7 cellular contexts compared by ENCODE assay signal in the genomic region with DNA sequence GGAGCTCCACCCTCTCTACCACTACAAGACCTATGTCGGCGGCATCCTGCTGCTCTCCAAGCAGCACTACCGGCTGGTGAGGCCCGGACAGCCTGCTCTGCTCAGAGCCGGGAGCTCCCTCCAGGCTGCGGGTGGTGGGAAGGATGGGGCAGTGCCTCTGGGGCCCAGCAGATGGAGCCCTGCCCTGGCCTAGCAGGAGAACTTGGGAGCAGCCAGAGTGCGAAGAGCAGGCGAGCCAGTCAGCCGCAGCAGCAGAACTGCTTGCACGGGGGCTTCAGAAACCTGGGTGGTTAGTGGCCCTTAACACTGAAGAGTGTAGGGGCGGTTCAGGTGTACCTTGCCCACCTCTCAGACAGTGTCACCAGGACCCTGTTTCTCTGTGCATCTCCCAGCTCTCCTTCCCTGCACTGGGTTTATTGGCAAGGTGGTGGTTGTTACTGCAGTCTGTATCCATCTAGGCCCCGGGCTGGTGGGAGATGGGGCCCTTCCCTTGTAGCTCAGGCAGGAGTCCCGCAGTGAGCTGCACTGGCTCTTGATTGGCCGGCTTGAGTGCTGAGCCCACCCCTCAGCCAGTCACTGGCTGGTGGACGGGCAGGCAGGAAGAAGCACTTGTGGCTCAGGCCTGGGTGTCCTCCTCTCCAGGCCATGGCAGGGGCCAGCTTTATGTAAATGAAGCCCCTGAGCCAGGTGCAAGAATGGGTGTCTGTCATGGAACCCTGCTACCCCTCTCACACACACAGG. TPM values are rescaled to one million over a fixed set of nuclear protein-coding genes. Genes with fewer than 3 reads are reported as not detected.
DNase-seq lines count a peak whose midpoint lies in the region; ATAC-seq and TF ChIP-seq lines count a peak whose summit lies in the region.

No MANE protein-coding gene starts in this region.

- peak overlapping the region; percentile 48 for H3K27ac Mint-ChIP-seq in nephron progenitor cell

- peak; percentile 88 to 89 for ATAC-seq in activated T-cell treated with anti-CD3 and anti-CD28 coated beads, Interleukin-2, amount 50 U/mL, for 4 hours
- no peak for ATAC-seq in thoracic aorta (ENCODE audit: insufficient number of reproducible peaks, low FRiP score, low read depth)

- H3K4me3 ChIP-seq in fibroblast of lung (replicated peaks in 1 of 4; ENCODE audit: control extremely low read depth in 1 of 4, insufficient read depth in 1 of 4, low read depth in 3 of 4, low read length in 4 of 4) (no peak overlapping the region), thoracic aorta (no peak overlapping the region)

- H3K4me1 Mint-ChIP-seq in activated T-cell treated with anti-CD3 and anti-CD28 coated beads, Interleukin-2, amount 50 U/mL, for 4 hours (ENCODE audit: low read depth) = peaks cover 8% of the 10 kb centered on the region
- H3K4me1 Mint-ChIP-seq in nephron progenitor cell = peaks cover 17% of the 10 kb centered on the region

- H2AFZ ChIP-seq in fibroblast of lung (ENCODE audit: low read length) = no peak overlapping the region

- in situ Hi-C loops in GM13976 (cut with MboI; ENCODE audit: low sequenced_read_pairs, unreplicated experiment) (loop anchor here (25.0 kb wide), 1 partner anchor 455 kb away; no protein-coding TSS in a partner anchor), KBM-7 (cut with MboI; ENCODE audit: low pct_unique_long_range_greater_than_20kb, low sequenced_read_pairs) (loop anchor here (25.0 kb wide), 1 partner anchor 455 kb away; no protein-coding TSS in a partner anchor)

- no peaks in the 10 kb centered on the region for H3K9me3 ChIP-seq in fibroblast of lung (ENCODE audit: control insufficient read depth, insufficient read depth, low read depth, low read length)
- no peaks in the 10 kb centered on the region for H3K9me3 ChIP-seq in thoracic aorta

- H3K27me3 Mint-ChIP-seq in activated T-cell treated with anti-CD3 and anti-CD28 coated beads, Interleukin-2, amount 50 U/mL, for 4 hours (ENCODE audit: low read depth) = no peaks in the 10 kb centered on the region
- peaks cover 3% of the 10 kb centered on the region for H3K27me3 Mint-ChIP-seq in nephron progenitor cell (ENCODE audit: low read depth, poor library complexity)

- no peaks in the 10 kb centered on the region for H3K27me3 ChIP-seq in fibroblast of lung (ENCODE audit: control insufficient read depth, insufficient read depth, low read length)
- no peaks in the 10 kb centered on the region for H3K27me3 ChIP-seq in thoracic aorta (replicated peaks; ENCODE audit: insufficient read depth)

- no peaks in the 10 kb centered on the region for H3K9me3 Mint-ChIP-seq in activated T-cell treated with anti-CD3 and anti-CD28 coated beads, Interleukin-2, amount 50 U/mL, for 4 hours
- no peaks in the 10 kb centered on the region for H3K9me3 Mint-ChIP-seq in nephron progenitor cell

- TF ChIP-seq CTCF in GM13976 (IDR thresholded peaks at IDR 0.05; ENCODE audit: borderline replicate concordance, control extremely low read depth, extremely low read depth, insufficient read depth, missing control alignments) (peak; percentile 77), fibroblast of lung (conservative IDR thresholded peaks at IDR 0.05 in 1 of 2, IDR thresholded peaks at IDR 0.05 in 1 of 2; ENCODE audit: low read depth in 1 of 2, low read length in 2 of 2) (peak; percentile 83 to 92), nephron progenitor cell (IDR thresholded peaks at IDR 0.05) (peak; percentile 96), thoracic aorta (IDR thresholded peaks at IDR 0.05) (peak; percentile 77)

- H3K27ac ChIP-seq in fibroblast of lung (ENCODE audit: insufficient read depth, low read length) (no peak overlapping the region), thoracic aorta (no peak overlapping the region)

- H3K36me3 Mint-ChIP-seq in activated T-cell treated with anti-CD3 and anti-CD28 coated beads, Interleukin-2, amount 50 U/mL, for 4 hours (ENCODE audit: insufficient read depth) = peaks cover 1% of the 10 kb centered on the region
- H3K36me3 Mint-ChIP-seq in nephron progenitor cell (ENCODE audit: low read depth) = peaks cover 4% of the 10 kb centered on the region

- peak; percentile 84 for DNase-seq in GM13976 (ENCODE audit: low spot score)
- peak; percentile 84 for DNase-seq in KBM-7
- peak; percentile 58 for DNase-seq in activated T-cell treated with anti-CD3 and anti-CD28 coated beads, Interleukin-2, amount 50 U/mL, for 4 hours
- peak; percentile 76 to 85 for DNase-seq in fibroblast of lung (ENCODE audit: low read depth in 2 of 2)
- DNase-seq in nephron progenitor cell = peak; percentile 87
- DNase-seq in thoracic aorta (ENCODE audit: low spot score) = no peak

- no peaks in the 10 kb centered on the region for H3K79me2 ChIP-seq in fibroblast of lung (ENCODE audit: control insufficient read depth, insufficient read depth, low read length)

- no peak overlapping the region for H3K9ac ChIP-seq in fibroblast of lung (ENCODE audit: insufficient read depth, low read length)

- no peak overlapping the region for H3K4me2 ChIP-seq in fibroblast of lung (ENCODE audit: extremely low read depth, insufficient read depth, low read length)

- H4K20me1 ChIP-seq in fibroblast of lung (ENCODE audit: control insufficient read depth, extremely low read depth, insufficient read depth, low read length) = no peaks in the 10 kb centered on the region

- no peak overlapping the region for H3K4me3 Mint-ChIP-seq in activated T-cell treated with anti-CD3 and anti-CD28 coated beads, Interleukin-2, amount 50 U/mL, for 4 hours
- no peak overlapping the region for H3K4me3 Mint-ChIP-seq in nephron progenitor cell

- no peaks in the 10 kb centered on the region for H3K4me1 ChIP-seq in fibroblast of lung (ENCODE audit: control insufficient read depth, extremely low read depth, insufficient read depth, low read length)
- no peaks in the 10 kb centered on the region for H3K4me1 ChIP-seq in thoracic aorta (ENCODE audit: control insufficient read depth in 1 of 2, low read depth in 2 of 2)

- H3K36me3 ChIP-seq in fibroblast of lung (ENCODE audit: control insufficient read depth, insufficient read depth, low read length) (peaks cover 9% of the 10 kb centered on the region), thoracic aorta (no peaks in the 10 kb centered on the region)

TF ChIP-seq in PFSK-1, 5 proteins besides CTCF, POLR2A, EP300 and RAD21:
- TF ChIP-seq, protein P1, sequence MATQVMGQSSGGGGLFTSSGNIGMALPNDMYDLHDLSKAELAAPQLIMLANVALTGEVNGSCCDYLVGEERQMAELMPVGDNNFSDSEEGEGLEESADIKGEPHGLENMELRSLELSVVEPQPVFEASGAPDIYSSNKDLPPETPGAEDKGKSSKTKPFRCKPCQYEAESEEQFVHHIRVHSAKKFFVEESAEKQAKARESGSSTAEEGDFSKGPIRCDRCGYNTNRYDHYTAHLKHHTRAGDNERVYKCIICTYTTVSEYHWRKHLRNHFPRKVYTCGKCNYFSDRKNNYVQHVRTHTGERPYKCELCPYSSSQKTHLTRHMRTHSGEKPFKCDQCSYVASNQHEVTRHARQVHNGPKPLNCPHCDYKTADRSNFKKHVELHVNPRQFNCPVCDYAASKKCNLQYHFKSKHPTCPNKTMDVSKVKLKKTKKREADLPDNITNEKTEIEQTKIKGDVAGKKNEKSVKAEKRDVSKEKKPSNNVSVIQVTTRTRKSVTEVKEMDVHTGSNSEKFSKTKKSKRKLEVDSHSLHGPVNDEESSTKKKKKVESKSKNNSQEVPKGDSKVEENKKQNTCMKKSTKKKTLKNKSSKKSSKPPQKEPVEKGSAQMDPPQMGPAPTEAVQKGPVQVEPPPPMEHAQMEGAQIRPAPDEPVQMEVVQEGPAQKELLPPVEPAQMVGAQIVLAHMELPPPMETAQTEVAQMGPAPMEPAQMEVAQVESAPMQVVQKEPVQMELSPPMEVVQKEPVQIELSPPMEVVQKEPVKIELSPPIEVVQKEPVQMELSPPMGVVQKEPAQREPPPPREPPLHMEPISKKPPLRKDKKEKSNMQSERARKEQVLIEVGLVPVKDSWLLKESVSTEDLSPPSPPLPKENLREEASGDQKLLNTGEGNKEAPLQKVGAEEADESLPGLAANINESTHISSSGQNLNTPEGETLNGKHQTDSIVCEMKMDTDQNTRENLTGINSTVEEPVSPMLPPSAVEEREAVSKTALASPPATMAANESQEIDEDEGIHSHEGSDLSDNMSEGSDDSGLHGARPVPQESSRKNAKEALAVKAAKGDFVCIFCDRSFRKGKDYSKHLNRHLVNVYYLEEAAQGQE (IDR thresholded peaks at IDR 0.05; ENCODE audit: insufficient read depth in 1 of 2, low read depth in 2 of 2, low read length in 2 of 2) = no peak
- TF ChIP-seq FOXP2 (optimal IDR thresholded peaks at IDR 0.05; ENCODE audit: borderline replicate concordance, extremely low read depth, extremely low read length, insufficient read depth) = peak; percentile 53

RNA-seq across cellular contexts. Expression of a gene that starts 7.7 kb away (rescaled TPM):
- 38.0 TPM for polyA plus RNA-seq in PFSK-1 (2012; ENCODE audit: insufficient read length, low read depth)
- 10 to 100 TPM; 35.5 to 40.5 (median 37.0) TPM for total RNA-seq in activated T-cell treated with anti-CD3 and anti-CD28 coated beads, Interleukin-2, amount 50 U/mL, for 4 hours
- total RNA-seq in fibroblast of lung (21.6 and 29.1 TPM in 2 replicates), thoracic aorta (10 to 100 TPM; 17.8 to 29.8 TPM)
- 18.2 and 20.8 TPM in 2 replicates for polyA plus RNA-seq in fibroblast of lung
- polyA plus RNA-seq in fibroblast of lung (2012) = 30.8 and 30.9 TPM in 2 replicates
- 28.3 and 30.6 TPM in 2 replicates for polyA minus RNA-seq in fibroblast of lung (ENCODE audit: low replicate concordance)

RNA-seq across cellular contexts. Expression of a gene that starts 15.6 kb away (rescaled TPM):
- polyA plus RNA-seq in PFSK-1 (2012; ENCODE audit: insufficient read length, low read depth) = 162 TPM
- total RNA-seq in activated T-cell treated with anti-CD3 and anti-CD28 coated beads, Interleukin-2, amount 50 U/mL, for 4 hours = 100 to 1,000 TPM; 178 to 208 (median 199) TPM
- total RNA-seq in fibroblast of lung = 94.8 and 139 TPM in 2 replicates
- polyA plus RNA-seq in fibroblast of lung = 259 and 355 TPM in 2 replicates
- polyA plus RNA-seq in fibroblast of lung (2012) = 345 and 434 TPM in 2 replicates
- 259 and 273 TPM in 2 replicates for polyA minus RNA-seq in fibroblast of lung (ENCODE audit: low replicate concordance)
- 100 to 1,000 TPM; 103 to 119 TPM for total RNA-seq in thoracic aorta

RNA-seq across cellular contexts. Expression of a gene that starts 53.3 kb away (rescaled TPM):
- polyA plus RNA-seq in PFSK-1 (2012; ENCODE audit: insufficient read length, low read depth) = 69.2 TPM
- 10 to 100 TPM; 54.7 to 63.7 (median 62.1) TPM for total RNA-seq in activated T-cell treated with anti-CD3 and anti-CD28 coated beads, Interleukin-2, amount 50 U/mL, for 4 hours
- 17.5 and 28.4 TPM in 2 replicates for total RNA-seq in fibroblast of lung
- 15.9 and 27.9 TPM in 2 replicates for polyA plus RNA-seq in fibroblast of lung
- polyA plus RNA-seq in fibroblast of lung (2012) = 16.0 and 31.0 TPM in 2 replicates
- 29.0 and 78.7 TPM in 2 replicates for polyA minus RNA-seq in fibroblast of lung (ENCODE audit: low replicate concordance)
- total RNA-seq in thoracic aorta = 100 to 1,000 TPM in 1 of 2 donors, 10 to 100 TPM in 1; 76.6 to 103 TPM
